ENCODE assay signal across 20 cellular contexts in the genomic region with DNA sequence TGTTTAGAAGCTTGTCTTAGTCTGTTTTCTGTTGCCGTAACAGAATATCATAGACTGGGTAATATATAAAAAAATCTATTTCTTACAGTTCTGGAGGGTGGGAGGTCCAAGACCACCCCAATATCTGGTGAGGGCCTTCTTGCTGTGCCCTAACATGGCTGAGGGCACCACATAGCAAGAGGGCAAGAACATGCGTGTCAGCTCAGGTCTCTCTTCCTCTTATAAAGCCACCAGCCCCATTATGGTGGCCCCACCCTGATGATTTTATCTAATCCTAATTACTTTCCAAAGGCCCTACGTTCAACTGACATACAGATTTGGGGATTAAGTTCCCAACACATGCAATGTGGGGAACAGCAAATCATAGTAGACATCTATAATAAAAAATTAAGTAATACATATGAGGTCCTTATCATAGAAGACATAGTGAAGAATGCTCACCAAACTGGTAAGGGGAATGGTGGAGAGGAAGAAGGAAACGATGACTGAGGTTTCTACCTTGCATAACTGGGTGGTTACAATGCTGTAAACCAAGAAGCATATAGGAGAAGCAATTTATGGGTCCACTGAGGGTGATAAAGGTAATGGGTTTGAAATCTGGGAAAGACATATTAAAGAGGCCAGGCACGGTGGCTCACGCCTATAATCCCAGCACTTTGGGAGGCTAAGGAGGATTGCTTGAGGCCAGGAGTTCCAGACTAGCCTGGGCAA. TPM values are rescaled to one million over a fixed set of nuclear protein-coding genes. Genes with fewer than 3 reads are reported as not detected.
DNase-seq lines count a peak whose midpoint lies in the region; ATAC-seq and TF ChIP-seq lines count a peak whose summit lies in the region.
"Had no signal": no experiment of that assay in that cellular context is flagged by ENCODE, and none has a peak within 500 bp of the region (broad histone marks: within the 10 kb centered on the region; RNA-seq: fewer than 3 reads in every experiment).

No MANE protein-coding gene starts in this region.

- peaks cover 86% of the 10 kb centered on the region for H3K79me2 ChIP-seq in osteoblast (ENCODE audit: insufficient read depth, low read length)

- TF ChIP-seq CTCF in osteoblast (IDR thresholded peaks at IDR 0.05; ENCODE audit: extremely low read depth, low read depth, low read length), result no peak

- H3K4me1 ChIP-seq in osteoblast (ENCODE audit: insufficient read depth, low read length), result peaks cover 31% of the 10 kb centered on the region

- peak overlapping the region; percentile 32 for H3K27ac ChIP-seq in osteoblast (ENCODE audit: low read depth, low read length)
- H3K27ac ChIP-seq: HL-60 had no signal

- no peaks in the 10 kb centered on the region for H3K27me3 ChIP-seq in osteoblast (ENCODE audit: insufficient read depth, low read length)

- H3K9me3 ChIP-seq in osteoblast (ENCODE audit: low read depth, low read length), result no peaks in the 10 kb centered on the region
- H3K9me3 ChIP-seq: Caco-2 had no signal

- no peak overlapping the region for H3K4me3 ChIP-seq in osteoblast (ENCODE audit: insufficient read depth, low read length)
- H3K4me3 ChIP-seq: GM12878 had no signal

- no peak for ATAC-seq in HG03378 (IDR thresholded peaks at IDR 0.05; ENCODE audit: unreplicated experiment)
- ATAC-seq: GM12878 had no signal

- H4K20me1 ChIP-seq in osteoblast (ENCODE audit: insufficient read depth, low read length), result peaks cover 15% of the 10 kb centered on the region

- no peaks in the 10 kb centered on the region for H3K36me3 ChIP-seq in osteoblast (ENCODE audit: insufficient read depth, low read length)

- TF ChIP-seq POLR2A in erythroblast (IDR thresholded peaks at IDR 0.05; ENCODE audit: low read length), result no peak

- peak; percentile 7 for DNase-seq in SKM-1 treated with dmso at 0.1 percent for 144 hours (lab: John Stamatoyannopoulos, UW; ENCODE audit: unreplicated experiment)
- no peak for DNase-seq in SKM-1 (lab: John Stamatoyannopoulos, UW; ENCODE audit: unreplicated experiment)
- DNase-seq in NOMO-1 treated with DMSO at 0.1 percent for 48 hours (lab: John Stamatoyannopoulos, UW; ENCODE audit: unreplicated experiment), result peak; percentile 71
- DNase-seq in erythroblast (lab: John Stamatoyannopoulos, UW), result peak; percentile 44 to 53
- DNase-seq in osteoblast (ENCODE audit: insufficient read length, low spot score, missing footprints), result no peak
- no peak for DNase-seq in Ammon's horn (ENCODE audit: low spot score)
- no peak for DNase-seq in NCI-H2081 (lab: John Stamatoyannopoulos, UW)
- DNase-seq: C1 segment of cervical spinal cord, Caco-2, DMS53, HCEC 1CT, NCI-H1105, NCI-H187 treated with DMSO at 0.1 percent for 48 hours, NCI-H2171 treated with DMSO at 0.1 percent for 48 hours, NCI-H774 had no signal

- no peak overlapping the region for H3K4me2 ChIP-seq in osteoblast (ENCODE audit: insufficient read depth, low read length)

- no peak overlapping the region for H2AFZ ChIP-seq in osteoblast (ENCODE audit: low read length)

RNA-seq across cellular contexts. Expression of a gene that starts 27.0 kb away (rescaled TPM):
- total RNA-seq in osteoblast, result 31.1 and 31.5 TPM in 2 replicates

RNA-seq across cellular contexts. Expression of a gene that starts 41.1 kb away (rescaled TPM):
- total RNA-seq in osteoblast, result not detected in 2 replicates
- total RNA-seq: A172, Caco-2, GM12878, NCI-H460 had no signal

Comparison
In these comparisons a context has a peak if more than half of its experiments do, and no peak if none do; other contexts are left out.
1. DNase-seq: peak in SKM-1 treated with dmso at 0.1 percent for 144 hours (single experiment), NOMO-1 treated with DMSO at 0.1 percent for 48 hours (single experiment) and erythroblast (2 of 2); none in SKM-1 (single experiment), osteoblast (single experiment), Ammon's horn (single experiment) and NCI-H2081 (0 of 2).